10 cellular contexts compared by ENCODE assay signal in genomic region chr10:33291053-33291592, GRCh38. TPM values are rescaled to one million over a fixed set of nuclear protein-coding genes. Genes with fewer than 3 reads are reported as not detected.
DNase-seq lines count a peak whose midpoint lies in the region; ATAC-seq, FAIRE-seq and TF ChIP-seq lines count a peak whose summit lies in the region.
"Had no signal": no experiment of that assay in that cellular context is flagged by ENCODE, and none has a peak within 500 bp of the region (broad histone marks: within the 10 kb centered on the region; RNA-seq: fewer than 3 reads in every experiment).

No MANE protein-coding gene starts in this region.

- no peak overlapping the region for H3K4me3 ChIP-seq in fibroblast of the aortic adventitia (ENCODE audit: low read depth, low read length)
- H3K4me3 ChIP-seq in rectal smooth muscle tissue (ENCODE audit: low read length), result no peak overlapping the region
- no peak overlapping the region for H3K4me3 ChIP-seq in WERI-Rb-1 (ENCODE audit: low read depth, low read length)
- H3K4me3 ChIP-seq: lung had no signal

- no peak for TF ChIP-seq POLR2A in GM12892 (IDR thresholded peaks at IDR 0.05; ENCODE audit: low read depth, low read length)

- no peak for FAIRE-seq in GM12892 (lab: Jason Lieb, UNC)

- TF ChIP-seq CTCF in fibroblast of the aortic adventitia (IDR thresholded peaks at IDR 0.05; ENCODE audit: insufficient read depth, low read length) (no peak), WERI-Rb-1 (IDR thresholded peaks at IDR 0.05; ENCODE audit: low read depth, low read length) (no peak)

- no peak overlapping the region for H3K9ac ChIP-seq in rectal smooth muscle tissue (ENCODE audit: low read length)

- H3K36me3 ChIP-seq in rectal smooth muscle tissue (ENCODE audit: control insufficient read depth, insufficient read depth, low read length) (no peaks in the 10 kb centered on the region), WERI-Rb-1 (no peaks in the 10 kb centered on the region)

- H3K27ac ChIP-seq in rectal smooth muscle tissue (ENCODE audit: low read depth, low read length) (peak overlapping the region; percentile 6), WERI-Rb-1 (no peak overlapping the region)

- peak; percentile 91 for DNase-seq in ELR (ENCODE audit: low read depth)
- DNase-seq in fibroblast of the aortic adventitia (ENCODE audit: low read depth), result peak; percentile 82
- DNase-seq in NCI-H1048 (lab: John Stamatoyannopoulos, UW), result no peak
- no peak for DNase-seq in dermis blood vessel endothelial cell
- no peak for DNase-seq in WERI-Rb-1
- DNase-seq in GM12892 (ENCODE audit: insufficient read length), result no peak
- DNase-seq: MV-4-11 had no signal

- H3K27me3 ChIP-seq in rectal smooth muscle tissue (ENCODE audit: control insufficient read depth, insufficient read depth, low read length) (no peaks in the 10 kb centered on the region), WERI-Rb-1 (ENCODE audit: insufficient read depth, low read depth, severe bottlenecking) (no peaks in the 10 kb centered on the region)

- peaks cover 20% of the 10 kb centered on the region for H3K4me1 ChIP-seq in rectal smooth muscle tissue (ENCODE audit: control insufficient read depth, insufficient read depth, low read length)

- no peaks in the 10 kb centered on the region for H3K9me3 ChIP-seq in WERI-Rb-1 (ENCODE audit: severe bottlenecking)

- peak; percentile 91 for ATAC-seq in SK-N-SH treated with all-trans-retinoic acid at 6 μM for 48 hours

TF ChIP-seq in SK-N-SH treated with all-trans-retinoic acid at 6 μM for 48 hours, 23 proteins besides CTCF, POLR2A, EP300 and RAD21:
- TF ChIP-seq ZNF70 (CRISPR knock-in tag; IDR thresholded peaks at IDR 0.05), result no peak
- TF ChIP-seq TOX (CRISPR knock-in tag; IDR thresholded peaks at IDR 0.05; ENCODE audit: borderline replicate concordance), result no peak
- no peak for TF ChIP-seq ZNF8 (CRISPR knock-in tag; IDR thresholded peaks at IDR 0.05)
- TF ChIP-seq, protein P1, sequence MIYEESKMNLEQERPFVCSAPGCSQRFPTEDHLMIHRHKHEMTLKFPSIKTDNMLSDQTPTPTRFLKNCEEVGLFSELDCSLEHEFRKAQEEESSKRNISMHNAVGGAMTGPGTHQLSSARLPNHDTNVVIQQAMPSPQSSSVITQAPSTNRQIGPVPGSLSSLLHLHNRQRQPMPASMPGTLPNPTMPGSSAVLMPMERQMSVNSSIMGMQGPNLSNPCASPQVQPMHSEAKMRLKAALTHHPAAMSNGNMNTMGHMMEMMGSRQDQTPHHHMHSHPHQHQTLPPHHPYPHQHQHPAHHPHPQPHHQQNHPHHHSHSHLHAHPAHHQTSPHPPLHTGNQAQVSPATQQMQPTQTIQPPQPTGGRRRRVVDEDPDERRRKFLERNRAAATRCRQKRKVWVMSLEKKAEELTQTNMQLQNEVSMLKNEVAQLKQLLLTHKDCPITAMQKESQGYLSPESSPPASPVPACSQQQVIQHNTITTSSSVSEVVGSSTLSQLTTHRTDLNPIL (CRISPR knock-in tag; IDR thresholded peaks at IDR 0.05; ENCODE audit: low read depth), result no peak
- no peak for TF ChIP-seq ZNF565 (CRISPR knock-in tag; conservative IDR thresholded peaks at IDR 0.05; ENCODE audit: low read depth)
- no peak for TF ChIP-seq ARNTL (CRISPR knock-in tag; IDR thresholded peaks at IDR 0.05; ENCODE audit: borderline replicate concordance, low read depth)
- TF ChIP-seq ISL1 (CRISPR knock-in tag; IDR thresholded peaks at IDR 0.05), result peak; percentile 68
- no peak for TF ChIP-seq PATZ1 (CRISPR knock-in tag; IDR thresholded peaks at IDR 0.05; ENCODE audit: borderline replicate concordance)
- no peak for TF ChIP-seq SNAI2 (CRISPR knock-in tag; IDR thresholded peaks at IDR 0.05)
TF ChIP-seq in SK-N-SH treated with all-trans-retinoic acid at 6 μM for 48 hours: peak in this region for 1.

RNA-seq across cellular contexts. Expression of gene NRP1, which starts 43.3 kb away (rescaled TPM):
- total RNA-seq in fibroblast of the aortic adventitia (ENCODE audit: low replicate concordance) (174 and 455 TPM in 2 replicates), dermis blood vessel endothelial cell (178 and 209 TPM in 2 replicates)
- not detected for polyA plus RNA-seq in GM12892 (2012; ENCODE audit: missing spikeins)

Comparison
In these comparisons a context has a peak if more than half of its experiments do, and no peak if none do; other contexts are left out.
1. DNase-seq: peak in ELR (single experiment) and fibroblast of the aortic adventitia (single experiment); none in NCI-H1048 (single experiment), dermis blood vessel endothelial cell (single experiment), WERI-Rb-1 (single experiment) and GM12892 (single experiment).